11 cellular contexts compared by ENCODE assay signal in the genomic region with DNA sequence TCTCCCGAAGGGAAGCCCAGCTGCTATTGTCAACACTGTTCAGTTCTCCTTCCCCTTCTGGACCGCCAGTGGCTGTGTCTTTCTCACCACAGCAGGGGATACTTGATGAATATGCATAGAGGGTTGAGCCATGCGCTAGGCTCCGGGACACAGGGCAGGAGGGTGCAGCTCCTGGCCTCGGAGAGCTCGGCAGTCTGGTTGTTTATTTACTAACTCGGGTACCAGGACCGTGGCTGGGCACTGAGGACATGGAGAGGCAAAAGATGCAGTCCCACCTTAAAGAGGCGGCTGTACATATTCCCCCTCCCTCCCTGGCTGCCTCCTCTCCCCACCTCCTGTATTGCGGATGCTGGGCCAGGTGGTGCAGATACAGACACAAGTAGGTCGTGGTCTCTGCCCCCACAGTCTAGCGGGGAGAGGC. TPM values are rescaled to one million over a fixed set of nuclear protein-coding genes. Genes with fewer than 3 reads are reported as not detected.
DNase-seq lines count a peak whose midpoint lies in the region; ATAC-seq and TF ChIP-seq lines count a peak whose summit lies in the region.
"Had no signal": no experiment of that assay in that cellular context is flagged by ENCODE, and none has a peak within 500 bp of the region (broad histone marks: within the 10 kb centered on the region; RNA-seq: fewer than 3 reads in every experiment).

No MANE protein-coding gene starts in this region.

- intact Hi-C loops in right lobe of liver (cut with DNase I), result no loop called here

- H3K9ac ChIP-seq in HUES64 (ENCODE audit: low read depth, low read length), result no peak overlapping the region
- H3K9ac ChIP-seq in stomach smooth muscle (ENCODE audit: low read length in 2 of 2), result peak overlapping the region in 1 of 2 donors; percentile 5

- TF ChIP-seq CTCF in right lobe of liver (IDR thresholded peaks at IDR 0.05), result no peak

- no peaks in the 10 kb centered on the region for H3K9me3 ChIP-seq in HUES64 (ENCODE audit: insufficient read depth, low read depth, low read length)
- H3K9me3 ChIP-seq in right lobe of liver, result no peaks in the 10 kb centered on the region
- no peaks in the 10 kb centered on the region for H3K9me3 ChIP-seq in stomach smooth muscle (ENCODE audit: control insufficient read depth in 2 of 2, low read length in 2 of 2)

- DNase-seq in right lobe of liver (peak; percentile 56 to 86 (median 83)), cerebellum (ENCODE audit: low spot score) (no peak), NCI-H1105 treated with DMSO at 0.1 percent for 48 hours (lab: John Stamatoyannopoulos, UW) (no peak)
- DNase-seq in activated CD8-positive, alpha-beta memory T cell treated with anti-CD3 and anti-CD28 coated beads for 24 hours, result no peak
- DNase-seq: DMS53, NCI-H774 had no signal

- peak overlapping the region; percentile 31; the same call in 1 of the 2 replicates for H3K27ac ChIP-seq in HUES64 (ENCODE audit: low read depth, low read length)
- H3K27ac ChIP-seq in cingulate gyrus (ENCODE audit: low read depth, low read length), result peak overlapping the region; percentile 81
- peak overlapping the region in 2 of 3 donors; percentile 28 to 87 for H3K27ac ChIP-seq in right lobe of liver
- peak overlapping the region; percentile 95 for H3K27ac ChIP-seq in stomach smooth muscle (ENCODE audit: low read length)

- H3K36me3 ChIP-seq in HUES64 (ENCODE audit: insufficient read depth, low read length) (no peaks in the 10 kb centered on the region), right lobe of liver (no peaks in the 10 kb centered on the region), stomach smooth muscle (ENCODE audit: control insufficient read depth in 2 of 2, insufficient read depth in 2 of 2, low read length in 2 of 2) (no peaks in the 10 kb centered on the region)

- ATAC-seq in right lobe of liver, result peak; percentile 32 to 74 (median 70)
- ATAC-seq in GM21786 (IDR thresholded peaks at IDR 0.05; ENCODE audit: unreplicated experiment), result no peak
- ATAC-seq: SK-N-SH treated with all-trans-retinoic acid at 6 μM for 48 hours had no signal

- H3K4me1 ChIP-seq in HUES64 (ENCODE audit: insufficient read depth, low read length), result peaks cover 44% of the 10 kb centered on the region
- peaks cover 0 to 76% (median 35%) of the 10 kb centered on the region in 4 donors for H3K4me1 ChIP-seq in right lobe of liver
- peaks cover 95% of the 10 kb centered on the region for H3K4me1 ChIP-seq in stomach smooth muscle (ENCODE audit: control insufficient read depth, insufficient read depth, low read length)

- H3K4me3 ChIP-seq in HUES64 (ENCODE audit: low read length), result no peak overlapping the region
- no peak overlapping the region for H3K4me3 ChIP-seq in right lobe of liver
- peak overlapping the region in 1 of 2 donors; percentile 29 for H3K4me3 ChIP-seq in stomach smooth muscle (ENCODE audit: low read length in 2 of 2)

- WGBS in HUES64, result 18% methylated on average over 12 of the region's 12 CpGs
- 11% methylated on average over 6 of the region's 12 CpGs for WGBS in right lobe of liver (ENCODE audit: insufficient coverage, low coverage, low lambda C conversion rate, missing lambda C conversion rate)

- TF ChIP-seq POLR2A in right lobe of liver (IDR thresholded peaks at IDR 0.05), result no peak

- no peaks in the 10 kb centered on the region for H3K27me3 ChIP-seq in HUES64 (ENCODE audit: insufficient read depth, low read length)
- H3K27me3 ChIP-seq in right lobe of liver, result no peaks in the 10 kb centered on the region
- no peaks in the 10 kb centered on the region for H3K27me3 ChIP-seq in stomach smooth muscle (ENCODE audit: control insufficient read depth in 1 of 2, insufficient read depth in 2 of 2, low read length in 2 of 2)

RNA-seq across cellular contexts. Expression of a gene that starts 26.1 kb away (rescaled TPM):
- polyA plus RNA-seq in HUES64 (2013, experiment 1 of 2), result 13.5 TPM
- polyA plus RNA-seq in HUES64 (2013, experiment 2 of 2), result 13.4 TPM
- total RNA-seq in right lobe of liver, result 100 to 1,000 TPM in 2 of 6 experiments, 10 to 100 TPM in 4; 59.7 to 124 (median 87.4) TPM
- 33.8 TPM for total RNA-seq in cerebellum

Comparison
In these comparisons a context has a peak if more than half of its experiments do, and no peak if none do; other contexts are left out.
1. H3K27ac ChIP-seq: peak in every context shown above with its lines; median percentile 95 in stomach smooth muscle; 81 in cingulate gyrus; 58 in right lobe of liver; 31 in HUES64.
2. DNase-seq: peak in right lobe of liver (3 of 3); none in cerebellum (single experiment), activated CD8-positive, alpha-beta memory T cell treated with anti-CD3 and anti-CD28 coated beads for 24 hours (single experiment) and NCI-H1105 treated with DMSO at 0.1 percent for 48 hours (single experiment).